ENCODE assay signal across 1 cellular context in the genomic region with DNA sequence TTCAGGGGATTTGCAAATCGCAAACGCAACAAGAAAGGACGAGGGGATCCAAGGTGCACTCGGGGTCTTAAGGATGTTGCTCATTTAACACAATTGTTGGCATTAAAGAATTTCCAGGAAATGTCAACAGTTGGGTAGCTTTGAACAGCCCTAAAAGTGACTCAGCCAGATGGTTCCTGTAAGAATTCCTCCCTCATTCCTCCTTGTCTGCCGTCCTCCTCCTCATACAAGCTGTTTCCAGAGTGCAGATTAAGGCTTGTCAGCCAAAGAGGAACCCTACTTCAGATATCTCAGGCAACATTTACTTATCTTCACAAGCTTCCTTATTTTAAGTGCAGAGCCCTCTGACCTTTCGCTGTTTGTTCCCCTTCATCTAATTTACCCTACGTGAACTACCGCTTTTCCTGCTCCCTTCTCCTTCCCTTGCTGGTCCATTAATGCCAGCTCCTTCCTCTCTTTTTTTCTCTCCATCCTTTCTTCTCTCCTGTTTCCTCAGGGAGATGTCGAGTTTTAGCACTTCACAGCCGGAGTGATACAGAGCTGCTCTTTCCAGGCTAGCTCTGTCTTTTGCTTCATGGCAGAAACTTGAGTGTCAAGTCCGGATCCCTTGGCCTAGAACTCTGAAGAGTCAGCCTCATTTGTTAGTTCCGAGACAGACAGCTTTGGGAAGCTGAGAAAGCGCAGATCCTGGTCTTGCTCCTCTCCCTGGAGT.
A peak's percentile ranks its signal among the peaks of the same experiment; 100 is the strongest.
TF ChIP-seq lines count a peak whose summit lies in the region.

No MANE protein-coding gene starts in this region.

TF ChIP-seq in K562, 482 proteins besides CTCF, POLR2A, EP300 and RAD21 (continued from another document and continues in another):
- TF ChIP-seq, protein P1, sequence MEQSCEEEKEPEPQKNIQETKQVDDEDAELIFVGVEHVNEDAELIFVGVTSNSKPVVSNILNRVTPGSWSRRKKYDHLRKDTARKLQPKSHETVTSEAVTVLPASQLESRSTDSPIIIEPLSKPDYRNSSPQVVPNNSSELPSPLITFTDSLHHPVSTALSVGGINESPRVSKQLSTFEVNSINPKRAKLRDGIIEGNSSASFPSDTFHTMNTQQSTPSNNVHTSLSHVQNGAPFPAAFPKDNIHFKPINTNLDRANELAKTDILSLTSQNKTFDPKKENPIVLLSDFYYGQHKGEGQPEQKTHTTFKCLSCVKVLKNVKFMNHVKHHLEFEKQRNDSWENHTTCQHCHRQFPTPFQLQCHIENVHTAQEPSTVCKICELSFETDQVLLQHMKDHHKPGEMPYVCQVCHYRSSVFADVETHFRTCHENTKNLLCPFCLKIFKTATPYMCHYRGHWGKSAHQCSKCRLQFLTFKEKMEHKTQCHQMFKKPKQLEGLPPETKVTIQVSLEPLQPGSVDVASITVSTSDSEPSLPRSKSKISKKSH (CRISPR knock-in tag; IDR thresholded peaks at IDR 0.05): no peak
- no peak for TF ChIP-seq LARP7 (IDR thresholded peaks at IDR 0.05)
- no peak for TF ChIP-seq CHD4 (IDR thresholded peaks at IDR 0.05; ENCODE audit: insufficient read depth, insufficient replicate concordance, low read depth, low read length, poor library complexity, severe bottlenecking)
- no peak for TF ChIP-seq KAT2B (IDR thresholded peaks at IDR 0.05; ENCODE audit: low read depth, low read length)
- no peak for TF ChIP-seq ZFPM2 (CRISPR knock-in tag; IDR thresholded peaks at IDR 0.05)
- TF ChIP-seq, protein P2, sequence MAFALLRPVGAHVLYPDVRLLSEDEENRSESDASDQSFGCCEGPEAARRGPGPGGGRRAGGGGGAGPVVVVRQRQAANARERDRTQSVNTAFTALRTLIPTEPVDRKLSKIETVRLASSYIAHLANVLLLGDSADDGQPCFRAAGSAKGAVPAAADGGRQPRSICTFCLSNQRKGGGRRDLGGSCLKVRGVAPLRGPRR (CRISPR knock-in tag; IDR thresholded peaks at IDR 0.05): no peak
- TF ChIP-seq, protein P3, sequence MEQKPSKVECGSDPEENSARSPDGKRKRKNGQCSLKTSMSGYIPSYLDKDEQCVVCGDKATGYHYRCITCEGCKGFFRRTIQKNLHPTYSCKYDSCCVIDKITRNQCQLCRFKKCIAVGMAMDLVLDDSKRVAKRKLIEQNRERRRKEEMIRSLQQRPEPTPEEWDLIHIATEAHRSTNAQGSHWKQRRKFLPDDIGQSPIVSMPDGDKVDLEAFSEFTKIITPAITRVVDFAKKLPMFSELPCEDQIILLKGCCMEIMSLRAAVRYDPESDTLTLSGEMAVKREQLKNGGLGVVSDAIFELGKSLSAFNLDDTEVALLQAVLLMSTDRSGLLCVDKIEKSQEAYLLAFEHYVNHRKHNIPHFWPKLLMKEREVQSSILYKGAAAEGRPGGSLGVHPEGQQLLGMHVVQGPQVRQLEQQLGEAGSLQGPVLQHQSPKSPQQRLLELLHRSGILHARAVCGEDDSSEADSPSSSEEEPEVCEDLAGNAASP (IDR thresholded peaks at IDR 0.05): no peak; the same call in 1 of the 2 replicates
- TF ChIP-seq FOXJ3 (CRISPR knock-in tag; IDR thresholded peaks at IDR 0.05): no peak
- TF ChIP-seq ZNF217 (CRISPR knock-in tag; IDR thresholded peaks at IDR 0.05): no peak
- TF ChIP-seq PHF21A (IDR thresholded peaks at IDR 0.05; ENCODE audit: borderline replicate concordance, low read depth): no peak
- no peak for TF ChIP-seq TAF15 (IDR thresholded peaks at IDR 0.05; ENCODE audit: low read depth, low read length)
- no peak for TF ChIP-seq ZNF57 (CRISPR knock-in tag; IDR thresholded peaks at IDR 0.05)
- no peak for TF ChIP-seq POLR2B (IDR thresholded peaks at IDR 0.05; ENCODE audit: low read depth, partially characterized antibody)
- TF ChIP-seq, protein P4, sequence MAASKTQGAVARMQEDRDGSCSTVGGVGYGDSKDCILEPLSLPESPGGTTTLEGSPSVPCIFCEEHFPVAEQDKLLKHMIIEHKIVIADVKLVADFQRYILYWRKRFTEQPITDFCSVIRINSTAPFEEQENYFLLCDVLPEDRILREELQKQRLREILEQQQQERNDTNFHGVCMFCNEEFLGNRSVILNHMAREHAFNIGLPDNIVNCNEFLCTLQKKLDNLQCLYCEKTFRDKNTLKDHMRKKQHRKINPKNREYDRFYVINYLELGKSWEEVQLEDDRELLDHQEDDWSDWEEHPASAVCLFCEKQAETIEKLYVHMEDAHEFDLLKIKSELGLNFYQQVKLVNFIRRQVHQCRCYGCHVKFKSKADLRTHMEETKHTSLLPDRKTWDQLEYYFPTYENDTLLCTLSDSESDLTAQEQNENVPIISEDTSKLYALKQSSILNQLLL (CRISPR knock-in tag; IDR thresholded peaks at IDR 0.05; ENCODE audit: borderline replicate concordance): no peak
- no peak for TF ChIP-seq KDM4B (IDR thresholded peaks at IDR 0.05; ENCODE audit: borderline replicate concordance in 2 of 2, low read depth in 1 of 2)
- TF ChIP-seq TBL1XR1 (IDR thresholded peaks at IDR 0.05; ENCODE audit: low read length in 2 of 2): peak; percentile 48 to 88; a peak in 3 of 4 replicates
- TF ChIP-seq ZNF431 (CRISPR knock-in tag; IDR thresholded peaks at IDR 0.05): 0 out of 2 replicates have a peak, but pooled peaks have one; percentile 27
- TF ChIP-seq POU5F1 (IDR thresholded peaks at IDR 0.05; ENCODE audit: borderline replicate concordance, low read depth, low read length, partially characterized antibody): no peak
- TF ChIP-seq TAF1 (IDR thresholded peaks at IDR 0.05; ENCODE audit: control insufficient read depth, extremely low read depth, insufficient read depth, low read length, severe bottlenecking): no peak
- TF ChIP-seq GTF2E2 (tag; IDR thresholded peaks at IDR 0.05): peak; percentile 77; the same call in 1 of the 2 replicates
- no peak for TF ChIP-seq STAG1 (CRISPR knock-in tag; IDR thresholded peaks at IDR 0.05; ENCODE audit: borderline replicate concordance)
- no peak for TF ChIP-seq ZNF436 (CRISPR knock-in tag; IDR thresholded peaks at IDR 0.05)
- TF ChIP-seq ZNF324 (CRISPR knock-in tag; IDR thresholded peaks at IDR 0.05): no peak
- TF ChIP-seq BRD4 (IDR thresholded peaks at IDR 0.05): no peak
- TF ChIP-seq ZZZ3 (IDR thresholded peaks at IDR 0.05): no peak
- TF ChIP-seq HNRNPK (IDR thresholded peaks at IDR 0.05; ENCODE audit: low read depth, low read length, poor library complexity, severe bottlenecking): no peak
- peak; percentile 96 for TF ChIP-seq TEAD4 (IDR thresholded peaks at IDR 0.05; ENCODE audit: low read length)
- TF ChIP-seq TEAD4 (CRISPR knock-in tag; IDR thresholded peaks at IDR 0.05; ENCODE audit: borderline replicate concordance): no peak
- TF ChIP-seq KLF10 (CRISPR knock-in tag; IDR thresholded peaks at IDR 0.05): no peak
- TF ChIP-seq, protein P5, sequence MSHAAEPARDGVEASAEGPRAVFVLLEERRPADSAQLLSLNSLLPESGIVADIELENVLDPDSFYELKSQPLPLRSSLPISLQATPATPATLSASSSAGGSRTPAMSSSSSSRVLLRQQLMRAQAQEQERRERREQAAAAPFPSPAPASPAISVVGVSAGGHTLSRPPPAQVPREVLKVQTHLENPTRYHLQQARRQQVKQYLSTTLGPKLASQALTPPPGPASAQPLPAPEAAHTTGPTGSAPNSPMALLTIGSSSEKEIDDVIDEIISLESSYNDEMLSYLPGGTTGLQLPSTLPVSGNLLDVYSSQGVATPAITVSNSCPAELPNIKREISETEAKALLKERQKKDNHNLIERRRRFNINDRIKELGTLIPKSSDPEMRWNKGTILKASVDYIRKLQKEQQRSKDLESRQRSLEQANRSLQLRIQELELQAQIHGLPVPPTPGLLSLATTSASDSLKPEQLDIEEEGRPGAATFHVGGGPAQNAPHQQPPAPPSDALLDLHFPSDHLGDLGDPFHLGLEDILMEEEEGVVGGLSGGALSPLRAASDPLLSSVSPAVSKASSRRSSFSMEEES (CRISPR knock-in tag; IDR thresholded peaks at IDR 0.05): no peak
- peak; percentile 93 to 95 for TF ChIP-seq KDM1A (IDR thresholded peaks at IDR 0.05)
- no peak for TF ChIP-seq PPARD (CRISPR knock-in tag; IDR thresholded peaks at IDR 0.05)
- TF ChIP-seq ZNF766 (CRISPR knock-in tag; conservative IDR thresholded peaks at IDR 0.05): peak; percentile 59; the same call in 1 of the 2 replicates
- TF ChIP-seq, protein P6, sequence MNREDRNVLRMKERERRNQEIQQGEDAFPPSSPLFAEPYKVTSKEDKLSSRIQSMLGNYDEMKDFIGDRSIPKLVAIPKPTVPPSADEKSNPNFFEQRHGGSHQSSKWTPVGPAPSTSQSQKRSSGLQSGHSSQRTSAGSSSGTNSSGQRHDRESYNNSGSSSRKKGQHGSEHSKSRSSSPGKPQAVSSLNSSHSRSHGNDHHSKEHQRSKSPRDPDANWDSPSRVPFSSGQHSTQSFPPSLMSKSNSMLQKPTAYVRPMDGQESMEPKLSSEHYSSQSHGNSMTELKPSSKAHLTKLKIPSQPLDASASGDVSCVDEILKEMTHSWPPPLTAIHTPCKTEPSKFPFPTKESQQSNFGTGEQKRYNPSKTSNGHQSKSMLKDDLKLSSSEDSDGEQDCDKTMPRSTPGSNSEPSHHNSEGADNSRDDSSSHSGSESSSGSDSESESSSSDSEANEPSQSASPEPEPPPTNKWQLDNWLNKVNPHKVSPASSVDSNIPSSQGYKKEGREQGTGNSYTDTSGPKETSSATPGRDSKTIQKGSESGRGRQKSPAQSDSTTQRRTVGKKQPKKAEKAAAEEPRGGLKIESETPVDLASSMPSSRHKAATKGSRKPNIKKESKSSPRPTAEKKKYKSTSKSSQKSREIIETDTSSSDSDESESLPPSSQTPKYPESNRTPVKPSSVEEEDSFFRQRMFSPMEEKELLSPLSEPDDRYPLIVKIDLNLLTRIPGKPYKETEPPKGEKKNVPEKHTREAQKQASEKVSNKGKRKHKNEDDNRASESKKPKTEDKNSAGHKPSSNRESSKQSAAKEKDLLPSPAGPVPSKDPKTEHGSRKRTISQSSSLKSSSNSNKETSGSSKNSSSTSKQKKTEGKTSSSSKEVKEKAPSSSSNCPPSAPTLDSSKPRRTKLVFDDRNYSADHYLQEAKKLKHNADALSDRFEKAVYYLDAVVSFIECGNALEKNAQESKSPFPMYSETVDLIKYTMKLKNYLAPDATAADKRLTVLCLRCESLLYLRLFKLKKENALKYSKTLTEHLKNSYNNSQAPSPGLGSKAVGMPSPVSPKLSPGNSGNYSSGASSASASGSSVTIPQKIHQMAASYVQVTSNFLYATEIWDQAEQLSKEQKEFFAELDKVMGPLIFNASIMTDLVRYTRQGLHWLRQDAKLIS (CRISPR knock-in tag; IDR thresholded peaks at IDR 0.05): 0 out of 2 replicates have a peak, but pooled peaks have one; percentile 54
- TF ChIP-seq NRF1 (conservative IDR thresholded peaks at IDR 0.05 in 1 of 2, IDR thresholded peaks at IDR 0.05 in 1 of 2): no peak
- peak; percentile 79 for TF ChIP-seq POLR2AphosphoS5 (IDR thresholded peaks at IDR 0.05; ENCODE audit: control insufficient read depth, insufficient read depth, low read depth, low read length)
- TF ChIP-seq, protein P7, sequence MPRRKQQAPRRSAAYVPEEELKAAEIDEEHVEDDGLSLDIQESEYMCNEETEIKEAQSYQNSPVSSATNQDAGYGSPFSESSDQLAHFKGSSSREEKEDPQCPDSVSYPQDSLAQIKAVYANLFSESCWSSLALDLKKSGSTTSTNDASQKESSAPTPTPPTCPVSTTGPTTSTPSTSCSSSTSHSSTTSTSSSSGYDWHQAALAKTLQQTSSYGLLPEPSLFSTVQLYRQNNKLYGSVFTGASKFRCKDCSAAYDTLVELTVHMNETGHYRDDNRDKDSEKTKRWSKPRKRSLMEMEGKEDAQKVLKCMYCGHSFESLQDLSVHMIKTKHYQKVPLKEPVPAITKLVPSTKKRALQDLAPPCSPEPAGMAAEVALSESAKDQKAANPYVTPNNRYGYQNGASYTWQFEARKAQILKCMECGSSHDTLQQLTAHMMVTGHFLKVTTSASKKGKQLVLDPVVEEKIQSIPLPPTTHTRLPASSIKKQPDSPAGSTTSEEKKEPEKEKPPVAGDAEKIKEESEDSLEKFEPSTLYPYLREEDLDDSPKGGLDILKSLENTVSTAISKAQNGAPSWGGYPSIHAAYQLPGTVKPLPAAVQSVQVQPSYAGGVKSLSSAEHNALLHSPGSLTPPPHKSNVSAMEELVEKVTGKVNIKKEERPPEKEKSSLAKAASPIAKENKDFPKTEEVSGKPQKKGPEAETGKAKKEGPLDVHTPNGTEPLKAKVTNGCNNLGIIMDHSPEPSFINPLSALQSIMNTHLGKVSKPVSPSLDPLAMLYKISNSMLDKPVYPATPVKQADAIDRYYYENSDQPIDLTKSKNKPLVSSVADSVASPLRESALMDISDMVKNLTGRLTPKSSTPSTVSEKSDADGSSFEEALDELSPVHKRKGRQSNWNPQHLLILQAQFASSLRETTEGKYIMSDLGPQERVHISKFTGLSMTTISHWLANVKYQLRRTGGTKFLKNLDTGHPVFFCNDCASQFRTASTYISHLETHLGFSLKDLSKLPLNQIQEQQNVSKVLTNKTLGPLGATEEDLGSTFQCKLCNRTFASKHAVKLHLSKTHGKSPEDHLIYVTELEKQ (CRISPR knock-in tag; IDR thresholded peaks at IDR 0.05): no peak
- TF ChIP-seq, protein P8, sequence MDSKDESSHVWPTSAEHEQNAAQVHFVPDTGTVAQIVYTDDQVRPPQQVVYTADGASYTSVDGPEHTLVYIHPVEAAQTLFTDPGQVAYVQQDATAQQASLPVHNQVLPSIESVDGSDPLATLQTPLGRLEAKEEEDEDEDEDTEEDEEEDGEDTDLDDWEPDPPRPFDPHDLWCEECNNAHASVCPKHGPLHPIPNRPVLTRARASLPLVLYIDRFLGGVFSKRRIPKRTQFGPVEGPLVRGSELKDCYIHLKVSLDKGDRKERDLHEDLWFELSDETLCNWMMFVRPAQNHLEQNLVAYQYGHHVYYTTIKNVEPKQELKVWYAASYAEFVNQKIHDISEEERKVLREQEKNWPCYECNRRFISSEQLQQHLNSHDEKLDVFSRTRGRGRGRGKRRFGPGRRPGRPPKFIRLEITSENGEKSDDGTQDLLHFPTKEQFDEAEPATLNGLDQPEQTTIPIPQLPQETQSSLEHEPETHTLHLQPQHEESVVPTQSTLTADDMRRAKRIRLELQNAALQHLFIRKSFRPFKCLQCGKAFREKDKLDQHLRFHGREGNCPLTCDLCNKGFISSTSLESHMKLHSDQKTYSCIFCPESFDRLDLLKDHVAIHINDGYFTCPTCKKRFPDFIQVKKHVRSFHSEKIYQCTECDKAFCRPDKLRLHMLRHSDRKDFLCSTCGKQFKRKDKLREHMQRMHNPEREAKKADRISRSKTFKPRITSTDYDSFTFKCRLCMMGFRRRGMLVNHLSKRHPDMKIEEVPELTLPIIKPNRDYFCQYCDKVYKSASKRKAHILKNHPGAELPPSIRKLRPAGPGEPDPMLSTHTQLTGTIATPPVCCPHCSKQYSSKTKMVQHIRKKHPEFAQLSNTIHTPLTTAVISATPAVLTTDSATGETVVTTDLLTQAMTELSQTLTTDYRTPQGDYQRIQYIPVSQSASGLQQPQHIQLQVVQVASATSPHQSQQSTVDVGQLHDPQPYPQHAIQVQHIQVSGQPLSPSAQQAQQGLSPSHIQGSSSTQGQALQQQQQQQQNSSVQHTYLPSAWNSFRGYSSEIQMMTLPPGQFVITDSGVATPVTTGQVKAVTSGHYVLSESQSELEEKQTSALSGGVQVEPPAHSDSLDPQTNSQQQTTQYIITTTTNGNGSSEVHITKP (IDR thresholded peaks at IDR 0.05; ENCODE audit: partially characterized antibody): no peak
- TF ChIP-seq TRIM24 (IDR thresholded peaks at IDR 0.05): peak; percentile 83 to 85
- TF ChIP-seq MCM5 (IDR thresholded peaks at IDR 0.05; ENCODE audit: low read depth): no peak
- TF ChIP-seq EP400 (IDR thresholded peaks at IDR 0.05): 0 out of 2 replicates have a peak, but pooled peaks have one; percentile 32
